In genomic region chr20:32521780-32522524, GRCh38 we compare ENCODE assay signal across 1 cellular context.
TF ChIP-seq lines count a peak whose summit lies in the region.

No MANE protein-coding gene starts in this region.

TF ChIP-seq in K562, 482 proteins besides CTCF, POLR2A, EP300 and RAD21 (continued from another document and continues in another):
- TF ChIP-seq TFAP4 (CRISPR knock-in tag; IDR thresholded peaks at IDR 0.05; ENCODE audit: borderline replicate concordance) (peak; percentile 63; the same call in 1 of the 2 replicates), ARNT (IDR thresholded peaks at IDR 0.05) (no peak), ZNF512 (tag; IDR thresholded peaks at IDR 0.05) (no peak), ELF4 (CRISPR knock-in tag; IDR thresholded peaks at IDR 0.05) (peak; percentile 46; the same call in 1 of the 2 replicates), CSDE1 (IDR thresholded peaks at IDR 0.05) (no peak), NFRKB (IDR thresholded peaks at IDR 0.05; ENCODE audit: low read depth) (no peak), RUNX1 (IDR thresholded peaks at IDR 0.05; ENCODE audit: low read depth) (no peak), SPI1 (IDR thresholded peaks at IDR 0.05; ENCODE audit: borderline replicate concordance, low read depth, low read length) (no peak), BRF1 (IDR thresholded peaks at IDR 0.05; ENCODE audit: borderline replicate concordance, extremely low read depth, insufficient read length) (no peak), MTA3 (IDR thresholded peaks at IDR 0.05; ENCODE audit: borderline replicate concordance) (no peak), KLF6 (CRISPR knock-in tag; IDR thresholded peaks at IDR 0.05; ENCODE audit: borderline replicate concordance) (no peak), RBM22 (IDR thresholded peaks at IDR 0.05; ENCODE audit: low read depth, low read length, poor library complexity, severe bottlenecking) (no peak), CBFA2T2 (conservative IDR thresholded peaks at IDR 0.05) (no peak), POLR3A (IDR thresholded peaks at IDR 0.05; ENCODE audit: borderline replicate concordance, extremely low read depth, insufficient read depth, insufficient read length) (no peak), HIVEP1 (CRISPR knock-in tag; IDR thresholded peaks at IDR 0.05) (no peak), NBN (IDR thresholded peaks at IDR 0.05; ENCODE audit: low read depth) (no peak), NFYB (IDR thresholded peaks at IDR 0.05; ENCODE audit: extremely low read depth, insufficient read length) (no peak), NR2C2 (CRISPR knock-in tag; IDR thresholded peaks at IDR 0.05) (no peak), NR2C2 (tag; IDR thresholded peaks at IDR 0.05) (no peak), WHSC1 (IDR thresholded peaks at IDR 0.05; ENCODE audit: low read length) (no peak), HDAC1 (IDR thresholded peaks at IDR 0.05) (no peak), ZBTB7A (IDR thresholded peaks at IDR 0.05; ENCODE audit: borderline replicate concordance, control insufficient read depth, low read depth, low read length) (peak; percentile 64; the same call in 1 of the 2 replicates), ATF1 (CRISPR knock-in tag; IDR thresholded peaks at IDR 0.05) (no peak), ATF1 (tag; IDR thresholded peaks at IDR 0.05) (no peak), ARID2 (IDR thresholded peaks at IDR 0.05) (peak; percentile 92; the same call in 1 of the 2 replicates), ZNF316 (IDR thresholded peaks at IDR 0.05) (no peak), ARID4B (CRISPR knock-in tag; IDR thresholded peaks at IDR 0.05) (no peak), CXXC5 (CRISPR knock-in tag; IDR thresholded peaks at IDR 0.05) (peak; percentile 20; the same call in 1 of the 2 replicates), ZNF263 (CRISPR knock-in tag; IDR thresholded peaks at IDR 0.05; ENCODE audit: borderline replicate concordance) (peak; percentile 50; the same call in 1 of the 2 replicates), ZNF24 (IDR thresholded peaks at IDR 0.05) (no peak), PHF20 (IDR thresholded peaks at IDR 0.05; ENCODE audit: partially characterized antibody) (no peak), ZNF561 (CRISPR knock-in tag; conservative IDR thresholded peaks at IDR 0.05) (no peak)
- TF ChIP-seq, protein P1, sequence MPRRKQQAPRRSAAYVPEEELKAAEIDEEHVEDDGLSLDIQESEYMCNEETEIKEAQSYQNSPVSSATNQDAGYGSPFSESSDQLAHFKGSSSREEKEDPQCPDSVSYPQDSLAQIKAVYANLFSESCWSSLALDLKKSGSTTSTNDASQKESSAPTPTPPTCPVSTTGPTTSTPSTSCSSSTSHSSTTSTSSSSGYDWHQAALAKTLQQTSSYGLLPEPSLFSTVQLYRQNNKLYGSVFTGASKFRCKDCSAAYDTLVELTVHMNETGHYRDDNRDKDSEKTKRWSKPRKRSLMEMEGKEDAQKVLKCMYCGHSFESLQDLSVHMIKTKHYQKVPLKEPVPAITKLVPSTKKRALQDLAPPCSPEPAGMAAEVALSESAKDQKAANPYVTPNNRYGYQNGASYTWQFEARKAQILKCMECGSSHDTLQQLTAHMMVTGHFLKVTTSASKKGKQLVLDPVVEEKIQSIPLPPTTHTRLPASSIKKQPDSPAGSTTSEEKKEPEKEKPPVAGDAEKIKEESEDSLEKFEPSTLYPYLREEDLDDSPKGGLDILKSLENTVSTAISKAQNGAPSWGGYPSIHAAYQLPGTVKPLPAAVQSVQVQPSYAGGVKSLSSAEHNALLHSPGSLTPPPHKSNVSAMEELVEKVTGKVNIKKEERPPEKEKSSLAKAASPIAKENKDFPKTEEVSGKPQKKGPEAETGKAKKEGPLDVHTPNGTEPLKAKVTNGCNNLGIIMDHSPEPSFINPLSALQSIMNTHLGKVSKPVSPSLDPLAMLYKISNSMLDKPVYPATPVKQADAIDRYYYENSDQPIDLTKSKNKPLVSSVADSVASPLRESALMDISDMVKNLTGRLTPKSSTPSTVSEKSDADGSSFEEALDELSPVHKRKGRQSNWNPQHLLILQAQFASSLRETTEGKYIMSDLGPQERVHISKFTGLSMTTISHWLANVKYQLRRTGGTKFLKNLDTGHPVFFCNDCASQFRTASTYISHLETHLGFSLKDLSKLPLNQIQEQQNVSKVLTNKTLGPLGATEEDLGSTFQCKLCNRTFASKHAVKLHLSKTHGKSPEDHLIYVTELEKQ (CRISPR knock-in tag; IDR thresholded peaks at IDR 0.05) = no peak
- TF ChIP-seq, protein P2, sequence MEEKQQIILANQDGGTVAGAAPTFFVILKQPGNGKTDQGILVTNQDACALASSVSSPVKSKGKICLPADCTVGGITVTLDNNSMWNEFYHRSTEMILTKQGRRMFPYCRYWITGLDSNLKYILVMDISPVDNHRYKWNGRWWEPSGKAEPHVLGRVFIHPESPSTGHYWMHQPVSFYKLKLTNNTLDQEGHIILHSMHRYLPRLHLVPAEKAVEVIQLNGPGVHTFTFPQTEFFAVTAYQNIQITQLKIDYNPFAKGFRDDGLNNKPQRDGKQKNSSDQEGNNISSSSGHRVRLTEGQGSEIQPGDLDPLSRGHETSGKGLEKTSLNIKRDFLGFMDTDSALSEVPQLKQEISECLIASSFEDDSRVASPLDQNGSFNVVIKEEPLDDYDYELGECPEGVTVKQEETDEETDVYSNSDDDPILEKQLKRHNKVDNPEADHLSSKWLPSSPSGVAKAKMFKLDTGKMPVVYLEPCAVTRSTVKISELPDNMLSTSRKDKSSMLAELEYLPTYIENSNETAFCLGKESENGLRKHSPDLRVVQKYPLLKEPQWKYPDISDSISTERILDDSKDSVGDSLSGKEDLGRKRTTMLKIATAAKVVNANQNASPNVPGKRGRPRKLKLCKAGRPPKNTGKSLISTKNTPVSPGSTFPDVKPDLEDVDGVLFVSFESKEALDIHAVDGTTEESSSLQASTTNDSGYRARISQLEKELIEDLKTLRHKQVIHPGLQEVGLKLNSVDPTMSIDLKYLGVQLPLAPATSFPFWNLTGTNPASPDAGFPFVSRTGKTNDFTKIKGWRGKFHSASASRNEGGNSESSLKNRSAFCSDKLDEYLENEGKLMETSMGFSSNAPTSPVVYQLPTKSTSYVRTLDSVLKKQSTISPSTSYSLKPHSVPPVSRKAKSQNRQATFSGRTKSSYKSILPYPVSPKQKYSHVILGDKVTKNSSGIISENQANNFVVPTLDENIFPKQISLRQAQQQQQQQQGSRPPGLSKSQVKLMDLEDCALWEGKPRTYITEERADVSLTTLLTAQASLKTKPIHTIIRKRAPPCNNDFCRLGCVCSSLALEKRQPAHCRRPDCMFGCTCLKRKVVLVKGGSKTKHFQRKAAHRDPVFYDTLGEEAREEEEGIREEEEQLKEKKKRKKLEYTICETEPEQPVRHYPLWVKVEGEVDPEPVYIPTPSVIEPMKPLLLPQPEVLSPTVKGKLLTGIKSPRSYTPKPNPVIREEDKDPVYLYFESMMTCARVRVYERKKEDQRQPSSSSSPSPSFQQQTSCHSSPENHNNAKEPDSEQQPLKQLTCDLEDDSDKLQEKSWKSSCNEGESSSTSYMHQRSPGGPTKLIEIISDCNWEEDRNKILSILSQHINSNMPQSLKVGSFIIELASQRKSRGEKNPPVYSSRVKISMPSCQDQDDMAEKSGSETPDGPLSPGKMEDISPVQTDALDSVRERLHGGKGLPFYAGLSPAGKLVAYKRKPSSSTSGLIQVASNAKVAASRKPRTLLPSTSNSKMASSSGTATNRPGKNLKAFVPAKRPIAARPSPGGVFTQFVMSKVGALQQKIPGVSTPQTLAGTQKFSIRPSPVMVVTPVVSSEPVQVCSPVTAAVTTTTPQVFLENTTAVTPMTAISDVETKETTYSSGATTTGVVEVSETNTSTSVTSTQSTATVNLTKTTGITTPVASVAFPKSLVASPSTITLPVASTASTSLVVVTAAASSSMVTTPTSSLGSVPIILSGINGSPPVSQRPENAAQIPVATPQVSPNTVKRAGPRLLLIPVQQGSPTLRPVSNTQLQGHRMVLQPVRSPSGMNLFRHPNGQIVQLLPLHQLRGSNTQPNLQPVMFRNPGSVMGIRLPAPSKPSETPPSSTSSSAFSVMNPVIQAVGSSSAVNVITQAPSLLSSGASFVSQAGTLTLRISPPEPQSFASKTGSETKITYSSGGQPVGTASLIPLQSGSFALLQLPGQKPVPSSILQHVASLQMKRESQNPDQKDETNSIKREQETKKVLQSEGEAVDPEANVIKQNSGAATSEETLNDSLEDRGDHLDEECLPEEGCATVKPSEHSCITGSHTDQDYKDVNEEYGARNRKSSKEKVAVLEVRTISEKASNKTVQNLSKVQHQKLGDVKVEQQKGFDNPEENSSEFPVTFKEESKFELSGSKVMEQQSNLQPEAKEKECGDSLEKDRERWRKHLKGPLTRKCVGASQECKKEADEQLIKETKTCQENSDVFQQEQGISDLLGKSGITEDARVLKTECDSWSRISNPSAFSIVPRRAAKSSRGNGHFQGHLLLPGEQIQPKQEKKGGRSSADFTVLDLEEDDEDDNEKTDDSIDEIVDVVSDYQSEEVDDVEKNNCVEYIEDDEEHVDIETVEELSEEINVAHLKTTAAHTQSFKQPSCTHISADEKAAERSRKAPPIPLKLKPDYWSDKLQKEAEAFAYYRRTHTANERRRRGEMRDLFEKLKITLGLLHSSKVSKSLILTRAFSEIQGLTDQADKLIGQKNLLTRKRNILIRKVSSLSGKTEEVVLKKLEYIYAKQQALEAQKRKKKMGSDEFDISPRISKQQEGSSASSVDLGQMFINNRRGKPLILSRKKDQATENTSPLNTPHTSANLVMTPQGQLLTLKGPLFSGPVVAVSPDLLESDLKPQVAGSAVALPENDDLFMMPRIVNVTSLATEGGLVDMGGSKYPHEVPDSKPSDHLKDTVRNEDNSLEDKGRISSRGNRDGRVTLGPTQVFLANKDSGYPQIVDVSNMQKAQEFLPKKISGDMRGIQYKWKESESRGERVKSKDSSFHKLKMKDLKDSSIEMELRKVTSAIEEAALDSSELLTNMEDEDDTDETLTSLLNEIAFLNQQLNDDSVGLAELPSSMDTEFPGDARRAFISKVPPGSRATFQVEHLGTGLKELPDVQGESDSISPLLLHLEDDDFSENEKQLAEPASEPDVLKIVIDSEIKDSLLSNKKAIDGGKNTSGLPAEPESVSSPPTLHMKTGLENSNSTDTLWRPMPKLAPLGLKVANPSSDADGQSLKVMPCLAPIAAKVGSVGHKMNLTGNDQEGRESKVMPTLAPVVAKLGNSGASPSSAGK (IDR thresholded peaks at IDR 0.05) = no peak
- TF ChIP-seq, protein P3, sequence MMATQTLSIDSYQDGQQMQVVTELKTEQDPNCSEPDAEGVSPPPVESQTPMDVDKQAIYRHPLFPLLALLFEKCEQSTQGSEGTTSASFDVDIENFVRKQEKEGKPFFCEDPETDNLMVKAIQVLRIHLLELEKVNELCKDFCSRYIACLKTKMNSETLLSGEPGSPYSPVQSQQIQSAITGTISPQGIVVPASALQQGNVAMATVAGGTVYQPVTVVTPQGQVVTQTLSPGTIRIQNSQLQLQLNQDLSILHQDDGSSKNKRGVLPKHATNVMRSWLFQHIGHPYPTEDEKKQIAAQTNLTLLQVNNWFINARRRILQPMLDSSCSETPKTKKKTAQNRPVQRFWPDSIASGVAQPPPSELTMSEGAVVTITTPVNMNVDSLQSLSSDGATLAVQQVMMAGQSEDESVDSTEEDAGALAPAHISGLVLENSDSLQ (IDR thresholded peaks at IDR 0.05) = no peak
- TF ChIP-seq, protein P4, sequence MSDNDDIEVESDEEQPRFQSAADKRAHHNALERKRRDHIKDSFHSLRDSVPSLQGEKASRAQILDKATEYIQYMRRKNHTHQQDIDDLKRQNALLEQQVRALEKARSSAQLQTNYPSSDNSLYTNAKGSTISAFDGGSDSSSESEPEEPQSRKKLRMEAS (CRISPR knock-in tag; IDR thresholded peaks at IDR 0.05) = peak; percentile 64
